In the genomic region with DNA sequence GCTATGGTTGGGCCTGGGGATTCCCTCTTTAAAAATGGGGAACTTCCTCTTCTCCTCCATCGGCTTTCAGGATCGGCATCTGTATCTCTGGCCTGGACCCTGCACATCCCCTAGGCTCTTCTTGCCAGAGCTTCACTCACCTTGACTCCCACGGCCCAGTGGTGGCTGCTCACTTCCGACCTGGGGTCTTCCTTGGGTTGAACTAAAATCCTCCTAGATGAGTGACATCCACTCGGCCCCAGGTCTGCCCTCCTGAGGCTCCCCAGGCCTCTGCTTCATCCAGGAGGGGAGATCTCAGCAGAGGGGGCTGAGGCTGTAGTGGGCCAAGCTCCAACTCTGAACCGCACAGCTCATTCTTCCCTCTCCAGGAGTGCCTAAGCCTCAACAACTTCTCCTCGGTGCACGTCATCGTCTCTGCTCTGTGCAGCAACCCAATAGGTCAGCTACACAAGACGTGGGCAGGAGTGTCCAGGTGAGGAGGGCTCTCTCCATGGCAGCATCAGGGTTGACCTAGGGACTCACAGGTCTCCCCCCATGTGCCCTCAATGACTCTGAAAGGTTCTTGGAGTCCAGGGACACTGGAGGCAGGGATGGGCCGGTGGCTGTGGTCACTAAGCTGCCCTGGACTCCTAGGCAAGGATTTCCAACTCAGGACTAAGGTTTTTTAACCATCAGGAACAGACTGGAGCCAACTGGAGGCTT, we compare ENCODE assay signal across 22 cellular contexts. TPM values are rescaled to one million over a fixed set of nuclear protein-coding genes. Genes with fewer than 3 reads are reported as not detected.
DNase-seq lines count a peak whose midpoint lies in the region; ATAC-seq and TF ChIP-seq lines count a peak whose summit lies in the region.
"Had no signal": no experiment of that assay in that cellular context is flagged by ENCODE, and none has a peak within 500 bp of the region (broad histone marks: within the 10 kb centered on the region; RNA-seq: fewer than 3 reads in every experiment).

No MANE protein-coding gene starts in this region.

- no peak for DNase-seq in activated CD4-positive, alpha-beta memory T cell treated with anti-CD3 and anti-CD28 coated beads, Interleukin-2, amount 10 ng/mL, durations not matched to agents 7 days and 5 days
- DNase-seq in activated CD4-positive, alpha-beta memory T cell treated with anti-CD3 and anti-CD28 coated beads for 36 hours: no peak
- no peak for DNase-seq in CD4-positive, alpha-beta T cell
- no peak for DNase-seq in activated CD8-positive, alpha-beta T cell treated with anti-CD3 and anti-CD28 coated beads, Interleukin-2, amount 10 ng/mL, durations not matched to agents 7 days and 5 days
- no peak for DNase-seq in naive thymus-derived CD8-positive, alpha-beta T cell
- no peak for DNase-seq in DMS53 (lab: John Stamatoyannopoulos, UW)
- DNase-seq: GOT3; midbrain; NCI-H2171 treated with DMSO at 0.1 percent for 48 hours; NCI-H82; psoas muscle; stimulated activated CD4-positive, alpha-beta T cell treated with anti-CD3 and anti-CD28 coated beads, Interleukin-2, amount 100 ng/mL, for 24 hours; stimulated activated naive CD4-positive, alpha-beta T cell had no signal

- H3K4me1 Mint-ChIP-seq in activated CD4-positive, alpha-beta memory T cell treated with anti-CD3 and anti-CD28 coated beads, Interleukin-2, amount 10 ng/mL, durations not matched to agents 7 days and 5 days: peaks cover 37% of the 10 kb centered on the region
- peaks cover 34% of the 10 kb centered on the region for H3K4me1 Mint-ChIP-seq in activated CD4-positive, alpha-beta memory T cell treated with anti-CD3 and anti-CD28 coated beads for 36 hours (ENCODE audit: low read depth)
- H3K4me1 Mint-ChIP-seq in CD4-positive, alpha-beta T cell (ENCODE audit: low read depth): peaks cover 44% of the 10 kb centered on the region
- peaks cover 42% of the 10 kb centered on the region for H3K4me1 Mint-ChIP-seq in activated CD8-positive, alpha-beta T cell treated with anti-CD3 and anti-CD28 coated beads, Interleukin-2, amount 10 ng/mL, durations not matched to agents 7 days and 5 days (ENCODE audit: low read depth)
- H3K4me1 Mint-ChIP-seq in naive thymus-derived CD8-positive, alpha-beta T cell: peaks cover 26 to 66% (median 49%) of the 10 kb centered on the region in 4 donors
- H3K4me1 Mint-ChIP-seq: neural crest cell had no signal

- TF ChIP-seq CTCF in CD4-positive, alpha-beta T cell (IDR thresholded peaks at IDR 0.05): no peak

- intact Hi-C loops in activated CD4-positive, alpha-beta memory T cell treated with anti-CD3 and anti-CD28 coated beads for 36 hours (cut with micrococcal nuclease): no loop called here
- intact Hi-C loops in CD4-positive, alpha-beta T cell (cut with DNase I, micrococcal nuclease): loop anchor here in 1 of 2 experiments (10.0 kb wide), 1 partner anchor 549 kb away; the partner anchor contains the start of genes RAB36 and RSPH14

- peaks cover 51% of the 10 kb centered on the region for H3K36me3 Mint-ChIP-seq in activated CD4-positive, alpha-beta memory T cell treated with anti-CD3 and anti-CD28 coated beads, Interleukin-2, amount 10 ng/mL, durations not matched to agents 7 days and 5 days (ENCODE audit: low read depth)
- H3K36me3 Mint-ChIP-seq in activated CD4-positive, alpha-beta memory T cell treated with anti-CD3 and anti-CD28 coated beads for 36 hours: peaks cover 21% of the 10 kb centered on the region
- peaks cover 60% of the 10 kb centered on the region for H3K36me3 Mint-ChIP-seq in CD4-positive, alpha-beta T cell (ENCODE audit: low read depth)
- H3K36me3 Mint-ChIP-seq in activated CD8-positive, alpha-beta T cell treated with anti-CD3 and anti-CD28 coated beads, Interleukin-2, amount 10 ng/mL, durations not matched to agents 7 days and 5 days (ENCODE audit: low read depth): peaks cover 46% of the 10 kb centered on the region
- H3K36me3 Mint-ChIP-seq in naive thymus-derived CD8-positive, alpha-beta T cell: peaks cover 0 to 22% (median 16%) of the 10 kb centered on the region in 3 donors

- no peaks in the 10 kb centered on the region for H3K9me3 ChIP-seq in CD4-positive, alpha-beta T cell (ENCODE audit: control insufficient read depth, low read length)
- H3K9me3 ChIP-seq: ascending aorta, psoas muscle, thoracic aorta had no signal

- no peaks in the 10 kb centered on the region for H3K27me3 ChIP-seq in CD4-positive, alpha-beta T cell (ENCODE audit: control insufficient read depth, insufficient read depth, low read length)
- H3K27me3 ChIP-seq: ascending aorta had no signal

- peak overlapping the region; percentile 10 for H3K27ac Mint-ChIP-seq in activated CD4-positive, alpha-beta memory T cell treated with anti-CD3 and anti-CD28 coated beads, Interleukin-2, amount 10 ng/mL, durations not matched to agents 7 days and 5 days
- H3K27ac Mint-ChIP-seq in activated CD4-positive, alpha-beta memory T cell treated with anti-CD3 and anti-CD28 coated beads for 36 hours: no peak overlapping the region
- peak overlapping the region; percentile 97 for H3K27ac Mint-ChIP-seq in CD4-positive, alpha-beta T cell
- H3K27ac Mint-ChIP-seq in activated CD8-positive, alpha-beta T cell treated with anti-CD3 and anti-CD28 coated beads, Interleukin-2, amount 10 ng/mL, durations not matched to agents 7 days and 5 days: peak overlapping the region; percentile 100
- peak overlapping the region; percentile 100 for H3K27ac Mint-ChIP-seq in naive thymus-derived CD8-positive, alpha-beta T cell

- H3K27me3 Mint-ChIP-seq in activated CD4-positive, alpha-beta memory T cell treated with anti-CD3 and anti-CD28 coated beads, Interleukin-2, amount 10 ng/mL, durations not matched to agents 7 days and 5 days: no peaks in the 10 kb centered on the region
- H3K27me3 Mint-ChIP-seq in activated CD4-positive, alpha-beta memory T cell treated with anti-CD3 and anti-CD28 coated beads for 36 hours: no peaks in the 10 kb centered on the region
- H3K27me3 Mint-ChIP-seq in CD4-positive, alpha-beta T cell: no peaks in the 10 kb centered on the region
- H3K27me3 Mint-ChIP-seq in activated CD8-positive, alpha-beta T cell treated with anti-CD3 and anti-CD28 coated beads, Interleukin-2, amount 10 ng/mL, durations not matched to agents 7 days and 5 days (ENCODE audit: low read depth): no peaks in the 10 kb centered on the region
- H3K27me3 Mint-ChIP-seq in naive thymus-derived CD8-positive, alpha-beta T cell: no peaks in the 10 kb centered on the region

- no peak overlapping the region for H3K4me3 Mint-ChIP-seq in activated CD4-positive, alpha-beta memory T cell treated with anti-CD3 and anti-CD28 coated beads, Interleukin-2, amount 10 ng/mL, durations not matched to agents 7 days and 5 days
- no peak overlapping the region for H3K4me3 Mint-ChIP-seq in activated CD4-positive, alpha-beta memory T cell treated with anti-CD3 and anti-CD28 coated beads for 36 hours
- no peak overlapping the region for H3K4me3 Mint-ChIP-seq in CD4-positive, alpha-beta T cell
- H3K4me3 Mint-ChIP-seq in activated CD8-positive, alpha-beta T cell treated with anti-CD3 and anti-CD28 coated beads, Interleukin-2, amount 10 ng/mL, durations not matched to agents 7 days and 5 days: no peak overlapping the region
- H3K4me3 Mint-ChIP-seq in naive thymus-derived CD8-positive, alpha-beta T cell: peak overlapping the region in 1 of 10 donors; percentile 15
- H3K4me3 Mint-ChIP-seq: neural crest cell had no signal

- H3K9me3 Mint-ChIP-seq in activated CD4-positive, alpha-beta memory T cell treated with anti-CD3 and anti-CD28 coated beads, Interleukin-2, amount 10 ng/mL, durations not matched to agents 7 days and 5 days: no peaks in the 10 kb centered on the region
- no peaks in the 10 kb centered on the region for H3K9me3 Mint-ChIP-seq in activated CD4-positive, alpha-beta memory T cell treated with anti-CD3 and anti-CD28 coated beads for 36 hours
- no peaks in the 10 kb centered on the region for H3K9me3 Mint-ChIP-seq in CD4-positive, alpha-beta T cell
- no peaks in the 10 kb centered on the region for H3K9me3 Mint-ChIP-seq in activated CD8-positive, alpha-beta T cell treated with anti-CD3 and anti-CD28 coated beads, Interleukin-2, amount 10 ng/mL, durations not matched to agents 7 days and 5 days (ENCODE audit: insufficient read depth)
- peaks cover 0 to 2% (median 0%) of the 10 kb centered on the region in 9 donors for H3K9me3 Mint-ChIP-seq in naive thymus-derived CD8-positive, alpha-beta T cell
- H3K9me3 Mint-ChIP-seq: neural crest cell had no signal

- no peak for ATAC-seq in CD4-positive, alpha-beta T cell (ENCODE audit: poor library complexity)
- no peak for ATAC-seq in activated CD8-positive, alpha-beta T cell treated with anti-CD3 and anti-CD28 coated beads, Interleukin-2, amount 10 ng/mL, durations not matched to agents 7 days and 5 days
- no peak for ATAC-seq in naive thymus-derived CD8-positive, alpha-beta T cell
- no peak for ATAC-seq in HG02610 (IDR thresholded peaks at IDR 0.05; ENCODE audit: unreplicated experiment)
- no peak for ATAC-seq in esophagus mucosa
- ATAC-seq: GM12878, left lobe of liver had no signal

- CTCF ChIA-PET in activated CD4-positive, alpha-beta memory T cell treated with anti-CD3 and anti-CD28 coated beads, Interleukin-2, amount 10 ng/mL, durations not matched to agents 7 days and 5 days (lab: Charles Lee): no interaction called here
- CTCF ChIA-PET in activated CD4-positive, alpha-beta memory T cell treated with anti-CD3 and anti-CD28 coated beads for 36 hours (lab: Charles Lee): interaction anchor here (1.0 kb wide), 1 partner anchor 156 kb away, joined by 3 read pairs; no protein-coding TSS in a partner anchor
- CTCF ChIA-PET in CD4-positive, alpha-beta T cell (lab: Charles Lee): no interaction called here
- CTCF ChIA-PET in activated CD8-positive, alpha-beta T cell treated with anti-CD3 and anti-CD28 coated beads, Interleukin-2, amount 10 ng/mL, durations not matched to agents 7 days and 5 days (lab: Charles Lee): interaction anchor here (1.0 kb wide), 1 partner anchor 156 kb away, joined by 3 read pairs; no protein-coding TSS in a partner anchor

- H3K27ac ChIP-seq in CD4-positive, alpha-beta T cell (ENCODE audit: low read depth, low read length): peak overlapping the region; percentile 91
- H3K27ac ChIP-seq: ascending aorta, C4-2B, psoas muscle, thoracic aorta had no signal

- POLR2A ChIA-PET in activated CD4-positive, alpha-beta memory T cell treated with anti-CD3 and anti-CD28 coated beads, Interleukin-2, amount 10 ng/mL, durations not matched to agents 7 days and 5 days (lab: Charles Lee): interaction anchor here (0.7 to 4.8 kb wide), 4 partner anchors 21 to 164 kb away, joined by 3 to 38 read pairs (median 3); partner anchors contain the start of genes SLC2A11 and ZNF70
- POLR2A ChIA-PET in activated CD4-positive, alpha-beta memory T cell treated with anti-CD3 and anti-CD28 coated beads for 36 hours (lab: Charles Lee): interaction anchor here (1.2 kb wide), 1 partner anchor 200 kb away, joined by 4 read pairs; the partner anchor contains the start of gene MIF
- POLR2A ChIA-PET in CD4-positive, alpha-beta T cell (lab: Charles Lee): interaction anchor here (3.7 kb wide), 1 partner anchor 22 kb away, joined by 74 read pairs; no protein-coding TSS in a partner anchor
- POLR2A ChIA-PET in activated CD8-positive, alpha-beta T cell treated with anti-CD3 and anti-CD28 coated beads, Interleukin-2, amount 10 ng/mL, durations not matched to agents 7 days and 5 days (lab: Charles Lee): no interaction called here
- POLR2A ChIA-PET in naive thymus-derived CD8-positive, alpha-beta T cell (lab: Charles Lee): interaction anchor here (0.6 to 1.0 kb wide), 2 partner anchors 23 to 82 kb away, joined by 3 to 5 read pairs; no protein-coding TSS in a partner anchor

RNA-seq across cellular contexts. Expression of gene RGL4, which starts 3.3 kb away (rescaled TPM):
- total RNA-seq in activated CD4-positive, alpha-beta memory T cell treated with anti-CD3 and anti-CD28 coated beads, Interleukin-2, amount 10 ng/mL, durations not matched to agents 7 days and 5 days: 10 to 100 TPM; 26.9 to 28.8 TPM
- total RNA-seq in activated CD4-positive, alpha-beta memory T cell treated with anti-CD3 and anti-CD28 coated beads for 36 hours: 1 to 10 TPM; 7.7 to 9.1 TPM
- 10 to 100 TPM; 24.6 to 24.8 TPM for total RNA-seq in CD4-positive, alpha-beta T cell
- 10 to 100 TPM; 34.0 to 38.5 TPM for total RNA-seq in activated CD8-positive, alpha-beta T cell treated with anti-CD3 and anti-CD28 coated beads, Interleukin-2, amount 10 ng/mL, durations not matched to agents 7 days and 5 days
- 10 to 100 TPM; 12.3 to 15.2 TPM for total RNA-seq in naive thymus-derived CD8-positive, alpha-beta T cell
- polyA plus RNA-seq in naive thymus-derived CD8-positive, alpha-beta T cell: 100 to 1,000 TPM in 2 of 3 donors, 10 to 100 TPM in 1; 90.7 to 115 (median 110) TPM
- total RNA-seq in esophagus mucosa: not detected
- total RNA-seq: ascending aorta, glomerular endothelial cell, left lobe of liver, neural crest cell, thoracic aorta had no signal

RNA-seq across cellular contexts. Expression of gene ZNF70, which starts 56.8 kb away (rescaled TPM):
- 1 to 10 TPM; 1.6 to 1.8 TPM for total RNA-seq in activated CD4-positive, alpha-beta memory T cell treated with anti-CD3 and anti-CD28 coated beads, Interleukin-2, amount 10 ng/mL, durations not matched to agents 7 days and 5 days
- 1 to 10 TPM; 1.2 to 1.3 TPM for total RNA-seq in activated CD4-positive, alpha-beta memory T cell treated with anti-CD3 and anti-CD28 coated beads for 36 hours
- total RNA-seq in CD4-positive, alpha-beta T cell: 1 to 10 TPM; 1.3 to 1.9 TPM
- total RNA-seq in activated CD8-positive, alpha-beta T cell treated with anti-CD3 and anti-CD28 coated beads, Interleukin-2, amount 10 ng/mL, durations not matched to agents 7 days and 5 days: 1 to 10 TPM; 2.1 to 2.2 TPM
- total RNA-seq in naive thymus-derived CD8-positive, alpha-beta T cell: 1 to 10 TPM; 6.9 to 7.0 TPM
- under 1 TPM; 0.20 to 0.57 (median 0.47) TPM for polyA plus RNA-seq in naive thymus-derived CD8-positive, alpha-beta T cell
- total RNA-seq in esophagus mucosa: 1.4 TPM

Comparison
In these comparisons a context has a peak if more than half of its experiments do, and no peak if none do; other contexts are left out.
1. CTCF ChIA-PET loops: an anchor here in activated CD4-positive, alpha-beta memory T cell treated with anti-CD3 and anti-CD28 coated beads for 36 hours (1.0 kb wide) and activated CD8-positive, alpha-beta T cell treated with anti-CD3 and anti-CD28 coated beads, Interleukin-2, amount 10 ng/mL, durations not matched to agents 7 days and 5 days (1.0 kb wide); none called in activated CD4-positive, alpha-beta memory T cell treated with anti-CD3 and anti-CD28 coated beads, Interleukin-2, amount 10 ng/mL, durations not matched to agents 7 days and 5 days and CD4-positive, alpha-beta T cell.